In the genomic region with DNA sequence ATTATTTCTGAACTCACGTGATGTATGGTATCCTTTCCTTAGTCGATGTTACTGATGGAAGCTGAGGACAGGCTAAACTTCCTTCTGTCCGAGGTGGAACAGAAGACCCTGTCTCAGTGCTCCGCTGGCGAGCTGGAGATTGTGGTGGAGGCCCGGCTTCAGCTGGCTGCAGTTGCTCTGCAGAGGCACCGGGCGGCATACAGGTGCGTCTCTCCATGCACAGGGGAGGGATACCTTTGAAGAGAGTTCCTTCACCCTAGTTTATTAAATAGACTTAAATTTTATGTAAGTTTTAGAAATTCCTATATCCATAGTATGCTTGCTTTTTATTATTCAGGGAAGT, we compare ENCODE assay signal across 8 cellular contexts.
DNase-seq lines count a peak whose midpoint lies in the region; ATAC-seq, FAIRE-seq and TF ChIP-seq lines count a peak whose summit lies in the region.

No MANE protein-coding gene starts in this region.

- peaks cover 12% of the 10 kb centered on the region for H3K4me1 ChIP-seq in upper lobe of right lung

- no peaks in the 10 kb centered on the region for H3K36me3 ChIP-seq in upper lobe of right lung

- no peaks in the 10 kb centered on the region for H3K36me3 Mint-ChIP-seq in activated naive CD4-positive, alpha-beta T cell treated with anti-CD3 and anti-CD28 coated beads, Interleukin-2, amount 50 U/mL, for 72 hours

- ATAC-seq in GM18502 (IDR thresholded peaks at IDR 0.05; ENCODE audit: poor library complexity, unreplicated experiment): peak; percentile 84
- ATAC-seq in HG02884 (IDR thresholded peaks at IDR 0.05; ENCODE audit: unreplicated experiment): peak; percentile 59
- ATAC-seq in activated naive CD4-positive, alpha-beta T cell treated with anti-CD3 and anti-CD28 coated beads, Interleukin-2, amount 50 U/mL, for 72 hours: peak; percentile 75 to 82
- ATAC-seq in left lobe of liver: peak; percentile 95
- ATAC-seq in upper lobe of right lung: no peak

- intact Hi-C loops in upper lobe of right lung (cut with DNase I): no loop called here

- no peaks in the 10 kb centered on the region for H3K9me3 ChIP-seq in upper lobe of right lung

- peak overlapping the region; percentile 4 for H3K27ac ChIP-seq in upper lobe of right lung

- TF ChIP-seq CTCF in upper lobe of right lung (IDR thresholded peaks at IDR 0.05) (no peak), D721Med (IDR thresholded peaks at IDR 0.05; ENCODE audit: insufficient read depth, missing control alignments) (no peak)

- no peaks in the 10 kb centered on the region for H3K27me3 ChIP-seq in upper lobe of right lung

- in situ Hi-C loops in ACHN (cut with HindIII; ENCODE audit: low pct_ligation_motif_present, low pct_unique_long_range_greater_than_20kb, low sequenced_read_pairs): no loop called here

- H3K9me3 Mint-ChIP-seq in activated naive CD4-positive, alpha-beta T cell treated with anti-CD3 and anti-CD28 coated beads, Interleukin-2, amount 50 U/mL, for 72 hours: no peaks in the 10 kb centered on the region

- H3K4me3 ChIP-seq in upper lobe of right lung: peak overlapping the region; percentile 40

- FAIRE-seq in D721Med (lab: Jason Lieb, UNC): no peak

- peak overlapping the region; percentile 93 to 94 for H3K27ac Mint-ChIP-seq in activated naive CD4-positive, alpha-beta T cell treated with anti-CD3 and anti-CD28 coated beads, Interleukin-2, amount 50 U/mL, for 72 hours

- DNase-seq in ACHN (peak; percentile 43), NCI-H345 (lab: John Stamatoyannopoulos, UW) (peak; percentile 48), left lobe of liver (ENCODE audit: low spot score) (no peak), upper lobe of right lung (no peak), D721Med (ENCODE audit: insufficient read length, low spot score) (no peak)
- DNase-seq in activated naive CD4-positive, alpha-beta T cell treated with anti-CD3 and anti-CD28 coated beads, Interleukin-2, amount 50 U/mL, for 72 hours (ENCODE audit: low spot score in 2 of 2): peak in 1 of 2 donors; percentile 13

Comparison
In these comparisons a context has a peak if more than half of its experiments do, and no peak if none do; other contexts are left out.
1. DNase-seq: peak in ACHN (single experiment) and NCI-H345 (single experiment); none in left lobe of liver (single experiment), upper lobe of right lung (single experiment) and D721Med (single experiment).